Comparison of ENCODE assay signal across 1 cellular context in the genomic region with DNA sequence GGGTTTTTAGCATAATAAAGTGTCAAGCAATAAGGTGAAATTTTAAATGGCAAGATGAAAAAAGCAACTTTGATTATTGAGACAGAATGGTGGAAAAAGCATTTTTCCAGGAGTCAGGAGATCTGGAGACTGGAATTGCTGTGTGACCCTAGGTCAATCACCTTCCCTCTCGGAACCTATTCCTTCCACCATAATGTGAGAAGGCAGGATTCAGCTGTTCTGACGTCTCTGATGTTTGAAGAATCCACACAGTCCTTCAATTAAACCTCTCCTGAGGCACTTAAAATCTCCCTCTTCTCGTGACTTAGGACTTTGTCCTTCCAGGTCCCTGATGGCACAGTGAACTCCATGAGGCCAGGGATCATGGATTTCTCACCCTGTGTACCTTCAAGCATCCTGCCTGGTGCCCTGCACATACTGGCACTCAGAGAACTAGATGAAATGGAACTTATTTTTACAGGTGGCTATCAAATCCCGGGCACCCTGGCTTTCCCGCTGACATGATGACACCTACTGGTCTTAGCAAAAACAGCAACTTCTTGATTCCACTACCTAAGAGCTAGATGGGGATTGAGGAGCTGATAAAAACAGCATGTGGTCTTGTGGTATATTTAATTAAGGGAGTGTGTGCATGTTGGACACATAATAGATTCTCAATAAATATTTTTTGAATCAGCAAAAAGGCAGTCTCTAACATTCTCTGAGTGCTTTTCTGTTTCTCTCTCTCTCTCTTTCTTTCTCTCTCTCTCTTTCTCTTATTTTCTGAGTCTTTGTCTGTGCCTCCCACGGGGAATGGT.
A peak's percentile ranks its signal among the peaks of the same experiment; 100 is the strongest.
TF ChIP-seq lines count a peak whose summit lies in the region.

No MANE protein-coding gene starts in this region.

TF ChIP-seq in SK-N-SH, 30 proteins besides CTCF, POLR2A, EP300 and RAD21 (continued from another document):
- TF ChIP-seq, protein P1, sequence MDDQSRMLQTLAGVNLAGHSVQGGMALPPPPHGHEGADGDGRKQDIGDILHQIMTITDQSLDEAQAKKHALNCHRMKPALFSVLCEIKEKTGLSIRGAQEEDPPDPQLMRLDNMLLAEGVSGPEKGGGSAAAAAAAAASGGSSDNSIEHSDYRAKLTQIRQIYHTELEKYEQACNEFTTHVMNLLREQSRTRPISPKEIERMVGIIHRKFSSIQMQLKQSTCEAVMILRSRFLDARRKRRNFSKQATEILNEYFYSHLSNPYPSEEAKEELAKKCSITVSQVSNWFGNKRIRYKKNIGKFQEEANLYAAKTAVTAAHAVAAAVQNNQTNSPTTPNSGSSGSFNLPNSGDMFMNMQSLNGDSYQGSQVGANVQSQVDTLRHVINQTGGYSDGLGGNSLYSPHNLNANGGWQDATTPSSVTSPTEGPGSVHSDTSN (IDR thresholded peaks at IDR 0.05), result no peak
- peak; percentile 87 for TF ChIP-seq RCOR1 (IDR thresholded peaks at IDR 0.05; ENCODE audit: low read length)
